28 cellular contexts compared by ENCODE assay signal in genomic region chr16:23068337-23068736, GRCh38.
"Had no signal": no experiment of that assay in that cellular context is flagged by ENCODE, and none has a peak within 500 bp of the region (broad histone marks: within the 10 kb centered on the region; RNA-seq: fewer than 3 reads in every experiment).

No MANE protein-coding gene starts in this region.

- H3K9me3 Mint-ChIP-seq: stimulated activated memory B cell treated with anti-CD40 and anti-IgM and Interleukin-4, amounts not matched to agents 10 μg/mL and 1 μg/mL and 100 μg/mL, for 72 hours; stimulated activated naive B cell treated with anti-CD40 and anti-IgM and Interleukin-4, amounts not matched to agents 10 μg/mL and 1 μg/mL and 100 μg/mL, for 72 hours; stimulated activated naive CD8-positive, alpha-beta T cell treated with anti-CD3 and anti-CD28 coated beads, Interleukin-15, amount 100 ng/mL, for 72 hours; stimulated activated naive CD8-positive, alpha-beta T cell treated with anti-CD3 and anti-CD28 coated beads, Interleukin-15, Interleukin-2, amounts not matched to agents 100 ng/mL and 50 ng/mL, for 24 hours; type B pancreatic cell had no signal

- H3K27me3 ChIP-seq: stomach, suprapubic skin, testis, thyroid gland, tibial artery, tibial nerve, transverse colon, upper lobe of left lung, upper lobe of right lung, uterus, vagina had no signal

- H3K27ac Mint-ChIP-seq: stimulated activated memory B cell treated with anti-CD40 and anti-IgM and Interleukin-4, amounts not matched to agents 10 μg/mL and 1 μg/mL and 100 μg/mL, for 72 hours; stimulated activated naive B cell treated with anti-CD40 and anti-IgM and Interleukin-4, amounts not matched to agents 10 μg/mL and 1 μg/mL and 100 μg/mL, for 72 hours; stimulated activated naive CD8-positive, alpha-beta T cell treated with anti-CD3 and anti-CD28 coated beads, Interleukin-15, Interleukin-2, amounts not matched to agents 100 ng/mL and 50 ng/mL, for 24 hours; type B pancreatic cell had no signal

- H3K4me3 Mint-ChIP-seq: stimulated activated memory B cell treated with anti-CD40 and anti-IgM and Interleukin-4, amounts not matched to agents 10 μg/mL and 1 μg/mL and 100 μg/mL, for 72 hours; stimulated activated naive B cell treated with anti-CD40 and anti-IgM and Interleukin-4, amounts not matched to agents 10 μg/mL and 1 μg/mL and 100 μg/mL, for 72 hours; stimulated activated naive CD8-positive, alpha-beta T cell treated with anti-CD3 and anti-CD28 coated beads, Interleukin-15, amount 100 ng/mL, for 72 hours; stimulated activated naive CD8-positive, alpha-beta T cell treated with anti-CD3 and anti-CD28 coated beads, Interleukin-15, Interleukin-2, amounts not matched to agents 100 ng/mL and 50 ng/mL, for 24 hours; type B pancreatic cell had no signal

- H3K4me1 Mint-ChIP-seq: stimulated activated memory B cell treated with anti-CD40 and anti-IgM and Interleukin-4, amounts not matched to agents 10 μg/mL and 1 μg/mL and 100 μg/mL, for 72 hours; stimulated activated naive B cell treated with anti-CD40 and anti-IgM and Interleukin-4, amounts not matched to agents 10 μg/mL and 1 μg/mL and 100 μg/mL, for 72 hours; stimulated activated naive CD8-positive, alpha-beta T cell treated with anti-CD3 and anti-CD28 coated beads, Interleukin-15, amount 100 ng/mL, for 72 hours had no signal

- H3K4me3 ChIP-seq: stomach, suprapubic skin, testis, thoracic aorta, thyroid gland, tibial artery, tibial nerve, transverse colon, upper lobe of left lung, upper lobe of right lung, uterus, vagina had no signal

- ATAC-seq: stimulated activated memory B cell treated with anti-CD40 and anti-IgM and Interleukin-4, amounts not matched to agents 10 μg/mL and 1 μg/mL and 100 μg/mL, for 72 hours; stimulated activated naive B cell treated with anti-CD40 and anti-IgM and Interleukin-4, amounts not matched to agents 10 μg/mL and 1 μg/mL and 100 μg/mL, for 72 hours; stimulated activated naive CD8-positive, alpha-beta T cell treated with anti-CD3 and anti-CD28 coated beads, Interleukin-15, amount 100 ng/mL, for 72 hours; stimulated activated naive CD8-positive, alpha-beta T cell treated with anti-CD3 and anti-CD28 coated beads, Interleukin-15, Interleukin-2, amounts not matched to agents 100 U/mL and 50 U/mL, for 24 hours; upper lobe of right lung had no signal

- H3K9me3 ChIP-seq: stomach, suprapubic skin, testis, thoracic aorta, thyroid gland, tibial artery, tibial nerve, transverse colon, upper lobe of left lung, upper lobe of right lung, uterus, vagina had no signal

- H3K27ac ChIP-seq: stomach, suprapubic skin, testis, thoracic aorta, thyroid gland, tibial artery, tibial nerve, transverse colon, upper lobe of left lung, upper lobe of right lung, uterus, vagina had no signal

- H3K36me3 ChIP-seq: uterus had no signal

- FAIRE-seq: urothelium cell line had no signal

- DNase-seq: stimulated activated CD4-positive, alpha-beta T cell treated with anti-CD3 and anti-CD28 coated beads, Interleukin-2, amount 100 ng/mL, for 48 hours; stimulated activated CD4-positive, alpha-beta T cell treated with anti-CD3 and anti-CD28 coated beads, Interleukin-4, amount 100 ng/mL, for 1 hour; stimulated activated CD4-positive, alpha-beta T cell treated with anti-CD3 and anti-CD28 coated beads, Interleukin-4, amount 100 ng/mL, for 24 hours; stimulated activated CD4-positive, alpha-beta T cell treated with anti-CD3 and anti-CD28 coated beads, Interleukin-4, amount 100 ng/mL, for 4 hours; stimulated activated CD8-positive, alpha-beta memory T cell treated with anti-CD3 and anti-CD28 coated beads, Interleukin-4, amount 100 ng/mL, for 48 hours; stimulated activated naive B cell treated with anti-CD40 and anti-IgM and Interleukin-4, amounts not matched to agents 10 μg/mL and 1 μg/mL and 100 μg/mL, for 72 hours; stimulated activated naive CD4-positive, alpha-beta T cell; stimulated activated naive CD4-positive, alpha-beta T cell treated with Interleukin-2 at 50 U/mL for 16 hours; stimulated activated naive CD8-positive, alpha-beta T cell treated with anti-CD3 and anti-CD28 coated beads, Interleukin-15, amount 100 ng/mL, for 72 hours; stimulated activated naive CD8-positive, alpha-beta T cell treated with anti-CD3 and anti-CD28 coated beads, Interleukin-15, Interleukin-2, amounts not matched to agents 100 U/mL and 50 U/mL, for 24 hours; stomach; substantia nigra; testis; thyroid gland; tibial artery; transverse colon; trophoblast cell; upper lobe of right lung; uterus had no signal
